ENCODE assay signal across 13 cellular contexts in genomic region chr18:74316257-74317180, GRCh38. TPM values are rescaled to one million over a fixed set of nuclear protein-coding genes. Genes with fewer than 3 reads are reported as not detected.
DNase-seq lines count a peak whose midpoint lies in the region; ATAC-seq and TF ChIP-seq lines count a peak whose summit lies in the region.
"Had no signal": no experiment of that assay in that cellular context is flagged by ENCODE, and none has a peak within 500 bp of the region (broad histone marks: within the 10 kb centered on the region; RNA-seq: fewer than 3 reads in every experiment).

No MANE protein-coding gene starts in this region.

- H3K36me3 ChIP-seq in smooth muscle cell (ENCODE audit: low read depth), result no peaks in the 10 kb centered on the region
- H3K36me3 ChIP-seq: breast epithelium, heart right ventricle, thyroid gland had no signal

- H3K9me3 Mint-ChIP-seq in HFFc6, result no peaks in the 10 kb centered on the region
- H3K9me3 Mint-ChIP-seq in activated naive CD4-positive, alpha-beta T cell treated with anti-CD3 and anti-CD28 coated beads, Interleukin-2, amount 50 U/mL, for 72 hours, result no peaks in the 10 kb centered on the region

- H3K4me3 ChIP-seq in smooth muscle cell, result no peak overlapping the region
- H3K4me3 ChIP-seq: breast epithelium, heart right ventricle, thyroid gland had no signal

- TF ChIP-seq CTCF in HFFc6 (IDR thresholded peaks at IDR 0.05) (no peak), smooth muscle cell (IDR thresholded peaks at IDR 0.05; ENCODE audit: borderline replicate concordance, insufficient read depth, poor library complexity, severe bottlenecking) (no peak)

- ATAC-seq in activated naive CD4-positive, alpha-beta T cell treated with anti-CD3 and anti-CD28 coated beads, Interleukin-2, amount 50 U/mL, for 72 hours, result no peak

- no peaks in the 10 kb centered on the region for H3K79me2 ChIP-seq in smooth muscle cell (ENCODE audit: low read depth)

- no peak overlapping the region for H3K9ac ChIP-seq in smooth muscle cell (ENCODE audit: low read depth)
- H3K9ac ChIP-seq: KMS-11 had no signal

- CTCF ChIA-PET in HEK293T (lab: Yijun Ruan, JAX), result no interaction called here

- H3F3A ChIP-seq in smooth muscle cell (ENCODE audit: low read depth), result no peaks in the 10 kb centered on the region

- H3K36me3 Mint-ChIP-seq in HFFc6 (ENCODE audit: low read depth), result no peaks in the 10 kb centered on the region
- H3K36me3 Mint-ChIP-seq in activated naive CD4-positive, alpha-beta T cell treated with anti-CD3 and anti-CD28 coated beads, Interleukin-2, amount 50 U/mL, for 72 hours, result no peaks in the 10 kb centered on the region

- no peak overlapping the region for H3K4me3 Mint-ChIP-seq in HFFc6

- H4K20me1 ChIP-seq in smooth muscle cell (ENCODE audit: low read depth), result no peaks in the 10 kb centered on the region

- 87% methylated on average over 29 of the region's 29 CpGs for WGBS in smooth muscle cell (ENCODE audit: low lambda C conversion rate)

- DNase-seq in HFFc6 (peak; percentile 86), amniotic epithelial cell (ENCODE audit: low read depth) (peak; percentile 88), iPS DF 19.7 (ENCODE audit: low read depth, low spot score) (peak; percentile 40), smooth muscle cell (lab: John Stamatoyannopoulos, UW; ENCODE audit: unreplicated experiment) (no peak), T-helper 9 cell (no peak), HEK293T (ENCODE audit: extremely low spot score) (no peak)
- DNase-seq in stimulated activated CD4-positive, alpha-beta T cell treated with anti-CD3 and anti-CD28 coated beads, Interleukin-4, amount 100 ng/mL, for 4 hours, result no peak
- no peak for DNase-seq in activated naive CD4-positive, alpha-beta T cell treated with anti-CD3 and anti-CD28 coated beads, Interleukin-2, amount 50 U/mL, for 72 hours (ENCODE audit: low spot score in 2 of 2)
- DNase-seq: heart right ventricle, NCI-H526 treated with DMSO at 0.1 percent for 48 hours, thyroid gland had no signal

- no peaks in the 10 kb centered on the region for H3K9me3 ChIP-seq in smooth muscle cell (replicated peaks; ENCODE audit: low read depth)
- H3K9me3 ChIP-seq: breast epithelium, heart right ventricle, thyroid gland had no signal

- H3K27ac ChIP-seq in smooth muscle cell (ENCODE audit: low read depth), result no peak overlapping the region
- H3K27ac ChIP-seq: KMS-11, thyroid gland had no signal

- no peaks in the 10 kb centered on the region for H3K27me3 ChIP-seq in smooth muscle cell (ENCODE audit: low read depth)
- H3K27me3 ChIP-seq: breast epithelium, thyroid gland had no signal

- H3K4me1 Mint-ChIP-seq in HFFc6 (ENCODE audit: low read depth), result peaks cover 21% of the 10 kb centered on the region

- POLR2A ChIA-PET in HEK293T (lab: Yijun Ruan, JAX), result no interaction called here

- peak overlapping the region; percentile 37 for H3K4me2 ChIP-seq in smooth muscle cell
- H3K4me2 ChIP-seq: KMS-11 had no signal

- H3K27ac Mint-ChIP-seq in HFFc6, result no peak overlapping the region
- H3K27ac Mint-ChIP-seq in activated naive CD4-positive, alpha-beta T cell treated with anti-CD3 and anti-CD28 coated beads, Interleukin-2, amount 50 U/mL, for 72 hours, result no peak overlapping the region

- peaks cover 4% of the 10 kb centered on the region for H3K27me3 Mint-ChIP-seq in HFFc6 (ENCODE audit: insufficient read depth)

- H3K4me1 ChIP-seq in smooth muscle cell (ENCODE audit: low read depth), result no peaks in the 10 kb centered on the region
- H3K4me1 ChIP-seq: breast epithelium, thyroid gland had no signal

- H2AFZ ChIP-seq in smooth muscle cell (ENCODE audit: low read depth), result peak overlapping the region; percentile 36

TF ChIP-seq in HEK293T, 16 proteins besides CTCF, POLR2A, EP300 and RAD21:
- no peak for TF ChIP-seq ELF4 (IDR thresholded peaks at IDR 0.05)
- TF ChIP-seq L3MBTL2 (conservative IDR thresholded peaks at IDR 0.05), result no peak
- no peak for TF ChIP-seq ZNF384 (IDR thresholded peaks at IDR 0.05)
- TF ChIP-seq FOXA1 (IDR thresholded peaks at IDR 0.05), result no peak
TF ChIP-seq in HEK293T: peak in this region for 0.

RNA-seq across cellular contexts. Expression of gene C18orf63, which starts 0.9 kb away (rescaled TPM):
- not detected for total RNA-seq in HFFc6 (2021; fragmentation: NEBNext Ultra II Directional; extraction: Animal tissue kit (Norgen Biotek cat#: 25700))
- total RNA-seq in smooth muscle cell, result not detected in 2 replicates
- polyA plus RNA-seq in smooth muscle cell, result not detected in 2 replicates
- not detected for total RNA-seq in activated naive CD4-positive, alpha-beta T cell treated with anti-CD3 and anti-CD28 coated beads, Interleukin-2, amount 50 U/mL, for 72 hours
- total RNA-seq: heart right ventricle, thyroid gland had no signal
- polyA plus RNA-seq: heart right ventricle had no signal

RNA-seq across cellular contexts. Expression of gene CYB5A, which starts 24.8 kb away (rescaled TPM):
- 10 to 100 TPM; 60.4 to 83.3 (median 69.1) TPM for total RNA-seq in HFFc6 (2021; fragmentation: NEBNext Ultra II Directional; extraction: Animal tissue kit (Norgen Biotek cat#: 25700))
- 52.8 and 61.5 TPM in 2 replicates for total RNA-seq in smooth muscle cell
- polyA plus RNA-seq in smooth muscle cell, result 77.6 and 83.2 TPM in 2 replicates
- total RNA-seq in activated naive CD4-positive, alpha-beta T cell treated with anti-CD3 and anti-CD28 coated beads, Interleukin-2, amount 50 U/mL, for 72 hours, result 10 to 100 TPM; 44.5 to 57.1 TPM

Comparison
In these comparisons a context has a peak if more than half of its experiments do, and no peak if none do; other contexts are left out.
1. DNase-seq: peak in HFFc6 (single experiment), amniotic epithelial cell (single experiment) and iPS DF 19.7 (single experiment); none in smooth muscle cell (single experiment), T-helper 9 cell (single experiment), stimulated activated CD4-positive, alpha-beta T cell treated with anti-CD3 and anti-CD28 coated beads, Interleukin-4, amount 100 ng/mL, for 4 hours (0 of 2), HEK293T (single experiment) and activated naive CD4-positive, alpha-beta T cell treated with anti-CD3 and anti-CD28 coated beads, Interleukin-2, amount 50 U/mL, for 72 hours (0 of 2).